13 cellular contexts compared by ENCODE assay signal in the genomic region with DNA sequence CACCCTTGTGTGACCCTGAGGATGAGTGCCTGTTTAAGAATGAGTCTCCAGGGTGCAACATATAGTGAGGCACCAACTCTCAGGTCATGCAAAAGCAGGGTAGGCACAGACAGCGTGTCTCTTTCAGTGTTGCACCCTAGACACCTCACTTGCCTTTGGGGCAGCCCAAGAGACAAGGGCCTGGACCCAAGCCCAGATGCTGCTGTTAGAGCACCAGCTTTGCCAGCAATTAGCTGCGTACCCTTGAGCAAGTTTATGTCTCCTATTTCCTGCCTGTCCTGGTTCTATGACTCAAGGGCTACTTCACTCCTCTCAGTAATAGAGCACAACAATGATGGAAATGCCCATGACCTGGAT.
DNase-seq lines count a peak whose midpoint lies in the region; ATAC-seq lines count a peak whose summit lies in the region.
"Had no signal": no experiment of that assay in that cellular context is flagged by ENCODE, and none has a peak within 500 bp of the region (broad histone marks: within the 10 kb centered on the region; RNA-seq: fewer than 3 reads in every experiment).

No MANE protein-coding gene starts in this region.

- H3K27me3 ChIP-seq in MG63 (no peaks in the 10 kb centered on the region), adipocyte (replicated peaks; ENCODE audit: control insufficient read depth, insufficient read depth, low read length) (no peaks in the 10 kb centered on the region), right cardiac atrium (ENCODE audit: control insufficient read depth, insufficient read depth) (no peaks in the 10 kb centered on the region)
- H3K27me3 ChIP-seq: hepatocyte had no signal

- peak overlapping the region; percentile 90 for H3K27ac ChIP-seq in right cardiac atrium (ENCODE audit: low read length)
- H3K27ac ChIP-seq: hepatocyte, SK-N-MC had no signal

- no peak overlapping the region for H3K9ac ChIP-seq in adipocyte (ENCODE audit: low read length)

- 65% methylated on average over 2 of the region's 2 CpGs for WGBS in right cardiac atrium

- H3K27me3 Mint-ChIP-seq in activated T-cell treated with anti-CD3 and anti-CD28 coated beads, Interleukin-2, amount 50 U/mL, for 72 hours (ENCODE audit: low read depth) = no peaks in the 10 kb centered on the region

- no peaks in the 10 kb centered on the region for H3K9me3 Mint-ChIP-seq in activated T-cell treated with anti-CD3 and anti-CD28 coated beads, Interleukin-2, amount 50 U/mL, for 72 hours

- H3K27ac Mint-ChIP-seq in activated T-cell treated with anti-CD3 and anti-CD28 coated beads, Interleukin-2, amount 50 U/mL, for 72 hours = no peak overlapping the region

- H3K36me3 Mint-ChIP-seq in activated T-cell treated with anti-CD3 and anti-CD28 coated beads, Interleukin-2, amount 50 U/mL, for 72 hours (ENCODE audit: insufficient read depth in 2 of 2) = no peaks in the 10 kb centered on the region

- peaks cover 10% of the 10 kb centered on the region for H3K4me1 Mint-ChIP-seq in activated T-cell treated with anti-CD3 and anti-CD28 coated beads, Interleukin-2, amount 50 U/mL, for 72 hours (ENCODE audit: low read depth)

- peak; percentile 88 to 89 for ATAC-seq in right cardiac atrium
- ATAC-seq in HG02938 (IDR thresholded peaks at IDR 0.05; ENCODE audit: unreplicated experiment) = no peak
- no peak for ATAC-seq in activated T-cell treated with anti-CD3 and anti-CD28 coated beads, Interleukin-2, amount 50 U/mL, for 72 hours (replicated peaks in 1 of 2)
- no peak for ATAC-seq in HG03039 (IDR thresholded peaks at IDR 0.05; ENCODE audit: unreplicated experiment)

- no peaks in the 10 kb centered on the region for H3K9me3 ChIP-seq in MG63
- H3K9me3 ChIP-seq in adipocyte (ENCODE audit: control insufficient read depth, low read length) = no peaks in the 10 kb centered on the region
- H3K9me3 ChIP-seq in right cardiac atrium (ENCODE audit: control insufficient read depth, low read length) = no peaks in the 10 kb centered on the region

- no peaks in the 10 kb centered on the region for H3K36me3 ChIP-seq in MG63
- H3K36me3 ChIP-seq in adipocyte (ENCODE audit: control insufficient read depth, insufficient read depth, low read length, severe bottlenecking) = no peaks in the 10 kb centered on the region

- H3K4me3 ChIP-seq in MG63 (no peak overlapping the region), adipocyte (ENCODE audit: low read length) (no peak overlapping the region), right cardiac atrium (ENCODE audit: low read length) (no peak overlapping the region)
- H3K4me3 ChIP-seq: hepatocyte, SK-N-MC had no signal

- H3K4me1 ChIP-seq in adipocyte (ENCODE audit: control insufficient read depth, insufficient read depth, low read length) (peaks cover 16% of the 10 kb centered on the region), right cardiac atrium (ENCODE audit: control insufficient read depth, insufficient read depth, low read length) (peaks cover 3% of the 10 kb centered on the region)

- H3K4me3 Mint-ChIP-seq in activated T-cell treated with anti-CD3 and anti-CD28 coated beads, Interleukin-2, amount 50 U/mL, for 72 hours = no peak overlapping the region

- intact Hi-C loops in right cardiac atrium (cut with DNase I) = no loop called here

- peak; percentile 40 for DNase-seq in COLO668 (lab: John Stamatoyannopoulos, UW; ENCODE audit: unreplicated experiment)
- peak; percentile 90 for DNase-seq in MG63
- DNase-seq in adipocyte (ENCODE audit: low read depth) = peak; percentile 18
- DNase-seq in right cardiac atrium = peak; percentile 53 to 87 (median 83)
- DNase-seq in epidermal melanocyte (ENCODE audit: insufficient read length, low spot score) = no peak
- DNase-seq in activated T-cell treated with anti-CD3 and anti-CD28 coated beads, Interleukin-2, amount 50 U/mL, for 72 hours = no peak
- DNase-seq: activated gamma-delta T cell; NCI-H1048; stimulated activated CD8-positive, alpha-beta memory T cell treated with anti-CD3 and anti-CD28 coated beads, Interleukin-4, amount 100 ng/mL, for 48 hours had no signal

Comparison
In these comparisons a context has a peak if more than half of its experiments do, and no peak if none do; other contexts are left out.
1. DNase-seq: peak in COLO668 (single experiment), MG63 (single experiment), adipocyte (single experiment) and right cardiac atrium (3 of 3); none in epidermal melanocyte (single experiment) and activated T-cell treated with anti-CD3 and anti-CD28 coated beads, Interleukin-2, amount 50 U/mL, for 72 hours (0 of 2).
2. ATAC-seq: peak in right cardiac atrium (2 of 2); none in HG02938 (single experiment), activated T-cell treated with anti-CD3 and anti-CD28 coated beads, Interleukin-2, amount 50 U/mL, for 72 hours (0 of 2) and HG03039 (single experiment).